Comparison of ENCODE assay signal across 1 cellular context in genomic region chr5:71697967-71698366, GRCh38.
TF ChIP-seq lines count a peak whose summit lies in the region.

No MANE protein-coding gene starts in this region.

TF ChIP-seq in K562, 482 proteins besides CTCF, POLR2A, EP300 and RAD21 (continued from another document):
- TF ChIP-seq ZBTB11 (CRISPR knock-in tag; IDR thresholded peaks at IDR 0.05) (no peak), HNRNPH1 (optimal IDR thresholded peaks at IDR 0.05; ENCODE audit: low read depth, low read length) (no peak), CBFB (CRISPR knock-in tag; IDR thresholded peaks at IDR 0.05) (peak; percentile 93), MGA (IDR thresholded peaks at IDR 0.05) (no peak), ZNF146 (CRISPR knock-in tag; IDR thresholded peaks at IDR 0.05; ENCODE audit: unreplicated experiment) (no peak), ETV1 (tag; conservative IDR thresholded peaks at IDR 0.05; ENCODE audit: low read depth) (no peak), CTCFL (IDR thresholded peaks at IDR 0.05; ENCODE audit: borderline replicate concordance, insufficient read depth, low read depth, low read length, poor library complexity, severe bottlenecking) (peak; percentile 56), IRF2 (CRISPR knock-in tag; IDR thresholded peaks at IDR 0.05) (no peak), HNRNPUL1 (IDR thresholded peaks at IDR 0.05; ENCODE audit: low read length) (no peak), SIN3B (IDR thresholded peaks at IDR 0.05; ENCODE audit: low read depth) (no peak), ZNF134 (CRISPR knock-in tag; conservative IDR thresholded peaks at IDR 0.05) (no peak), DMBX1 (CRISPR knock-in tag; IDR thresholded peaks at IDR 0.05; ENCODE audit: borderline replicate concordance) (no peak), HDAC3 (IDR thresholded peaks at IDR 0.05; ENCODE audit: borderline replicate concordance, partially characterized antibody) (no peak), ZKSCAN1 (IDR thresholded peaks at IDR 0.05; ENCODE audit: low read depth, low read length) (no peak), KLF6 (CRISPR knock-in tag; IDR thresholded peaks at IDR 0.05; ENCODE audit: borderline replicate concordance) (no peak), ZNF586 (CRISPR knock-in tag; conservative IDR thresholded peaks at IDR 0.05) (no peak), POLR2G (IDR thresholded peaks at IDR 0.05; ENCODE audit: low read depth, low read length) (no peak), ID3 (CRISPR knock-in tag; IDR thresholded peaks at IDR 0.05) (no peak), ID3 (tag; IDR thresholded peaks at IDR 0.05) (no peak), MAFK (IDR thresholded peaks at IDR 0.05; ENCODE audit: low read length) (no peak), ESRRA (IDR thresholded peaks at IDR 0.05; ENCODE audit: borderline replicate concordance, low read depth) (peak; percentile 68; the same call in 1 of the 2 replicates), NKRF (IDR thresholded peaks at IDR 0.05; ENCODE audit: borderline replicate concordance) (no peak), MLLT1 (IDR thresholded peaks at IDR 0.05) (peak in 1 of 2 experiments; percentile 67; a peak in 2 of 4 replicates), KLF13 (tag; IDR thresholded peaks at IDR 0.05; ENCODE audit: borderline replicate concordance, low read depth) (no peak), SMARCA4 (IDR thresholded peaks at IDR 0.05) (no peak), KLF16 (IDR thresholded peaks at IDR 0.05) (peak; percentile 21; the same call in 1 of the 2 replicates), PTRF (tag; IDR thresholded peaks at IDR 0.05) (no peak), FIP1L1 (IDR thresholded peaks at IDR 0.05; ENCODE audit: low read depth, low read length, poor library complexity, severe bottlenecking) (no peak), MLX (CRISPR knock-in tag; conservative IDR thresholded peaks at IDR 0.05) (no peak)
TF ChIP-seq in K562: peak in this region for 5.
